ENCODE assay signal across 11 cellular contexts in the genomic region with DNA sequence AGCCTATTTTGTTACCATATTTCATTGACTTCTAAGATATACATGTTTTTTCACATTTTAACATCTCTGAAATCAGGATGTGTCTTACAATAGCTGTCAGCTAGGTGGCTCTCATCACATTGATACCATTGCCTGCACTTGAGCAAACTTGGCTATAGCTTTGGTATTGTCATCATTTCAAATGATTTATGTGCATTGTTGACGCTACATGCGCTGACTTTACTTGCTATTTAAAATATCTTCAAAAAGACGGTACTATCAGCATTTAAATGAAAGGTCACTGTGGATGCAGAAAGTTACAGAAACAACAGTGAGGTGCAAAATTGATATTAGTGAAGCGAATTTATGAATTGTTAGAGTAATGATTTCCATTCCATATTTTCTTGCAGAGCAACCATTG. TPM values are rescaled to one million over a fixed set of nuclear protein-coding genes. Genes with fewer than 3 reads are reported as not detected.
DNase-seq lines count a peak whose midpoint lies in the region; ATAC-seq and TF ChIP-seq lines count a peak whose summit lies in the region.
"Had no signal": no experiment of that assay in that cellular context is flagged by ENCODE, and none has a peak within 500 bp of the region (broad histone marks: within the 10 kb centered on the region; RNA-seq: fewer than 3 reads in every experiment).

No MANE protein-coding gene starts in this region.

- no peaks in the 10 kb centered on the region for H3K4me1 ChIP-seq in PC-3 (ENCODE audit: insufficient read depth, low read length)
- H3K4me1 ChIP-seq in fibroblast of lung (ENCODE audit: control insufficient read depth, extremely low read depth, insufficient read depth, low read length) = no peaks in the 10 kb centered on the region
- H3K4me1 ChIP-seq: SJSA1, vagina had no signal

- DNase-seq in AG08395 (ENCODE audit: low spot score) (peak; percentile 40), GM12864 (ENCODE audit: low read depth) (no peak), PC-3 (peak; percentile 60), fibroblast of lung (ENCODE audit: low read depth in 2 of 2) (peak; percentile 23 to 45), pons (ENCODE audit: low spot score) (no peak)
- DNase-seq in activated naive CD8-positive, alpha-beta T cell treated with anti-CD3 and anti-CD28 coated beads, Interleukin-2, amount 50 U/mL, for 24 hours = no peak
- DNase-seq: mucosa of descending colon had no signal

- peak; percentile 22 for TF ChIP-seq CTCF in GM12864 (IDR thresholded peaks at IDR 0.05; ENCODE audit: low read depth, low read length, missing control alignments)
- TF ChIP-seq CTCF in PC-3 (conservative IDR thresholded peaks at IDR 0.05; ENCODE audit: low read depth, low read length) = peak; percentile 75
- TF ChIP-seq CTCF in fibroblast of lung (conservative IDR thresholded peaks at IDR 0.05 in 1 of 2, IDR thresholded peaks at IDR 0.05 in 1 of 2; ENCODE audit: low read depth in 1 of 2, low read length in 2 of 2) = peak; percentile 23 to 56

- POLR2A ChIA-PET in PC-3 (lab: Charles Lee; ENCODE audit: unreplicated experiment) = no interaction called here

- intact Hi-C loops in PC-3 (cut with micrococcal nuclease) = no loop called here

- H3K9me3 Mint-ChIP-seq in activated naive CD8-positive, alpha-beta T cell treated with anti-CD3 and anti-CD28 coated beads, Interleukin-2, amount 50 U/mL, for 24 hours = no peaks in the 10 kb centered on the region

- no peaks in the 10 kb centered on the region for H3F3A ChIP-seq in PC-3 (ENCODE audit: low read length, unreplicated experiment)

- no peaks in the 10 kb centered on the region for H3K79me2 ChIP-seq in PC-3 (ENCODE audit: low read length)
- no peaks in the 10 kb centered on the region for H3K79me2 ChIP-seq in fibroblast of lung (ENCODE audit: control insufficient read depth, insufficient read depth, low read length)

- H3K36me3 Mint-ChIP-seq in activated naive CD8-positive, alpha-beta T cell treated with anti-CD3 and anti-CD28 coated beads, Interleukin-2, amount 50 U/mL, for 24 hours (ENCODE audit: low read depth) = no peaks in the 10 kb centered on the region

- BruUV-seq in PC-3 (replicated peaks; lab: Mats Ljungman, UMichigan) = no TSS peak

- H3K9me2 ChIP-seq in PC-3 (replicated peaks; ENCODE audit: low read length) = no peaks in the 10 kb centered on the region

- no peak overlapping the region for H3K4me3 ChIP-seq in GM12864 (ENCODE audit: low read depth, low read length)
- no peak overlapping the region for H3K4me3 ChIP-seq in PC-3 (ENCODE audit: low read length)
- H3K4me3 ChIP-seq in fibroblast of lung (replicated peaks in 1 of 4; ENCODE audit: control extremely low read depth in 1 of 4, insufficient read depth in 1 of 4, low read depth in 3 of 4, low read length in 4 of 4) = no peak overlapping the region
- H3K4me3 ChIP-seq: mucosa of descending colon, SJSA1, vagina had no signal

- no peaks in the 10 kb centered on the region for H3K4me1 Mint-ChIP-seq in activated naive CD8-positive, alpha-beta T cell treated with anti-CD3 and anti-CD28 coated beads, Interleukin-2, amount 50 U/mL, for 24 hours

- peaks cover 13% of the 10 kb centered on the region for H3K27me3 Mint-ChIP-seq in activated naive CD8-positive, alpha-beta T cell treated with anti-CD3 and anti-CD28 coated beads, Interleukin-2, amount 50 U/mL, for 24 hours

- CTCF ChIA-PET in PC-3 (lab: Charles Lee) = interaction anchor here (0.6 to 1.0 kb wide), 3 partner anchors 57 to 144 kb away, joined by 5 to 6 read pairs (median 5); no protein-coding TSS in a partner anchor

- H3K27ac Mint-ChIP-seq in activated naive CD8-positive, alpha-beta T cell treated with anti-CD3 and anti-CD28 coated beads, Interleukin-2, amount 50 U/mL, for 24 hours = no peak overlapping the region

- H3K9me3 ChIP-seq in PC-3 (ENCODE audit: low read length) (no peaks in the 10 kb centered on the region), fibroblast of lung (ENCODE audit: control insufficient read depth, insufficient read depth, low read depth, low read length) (no peaks in the 10 kb centered on the region)
- H3K9me3 ChIP-seq: mucosa of descending colon, SJSA1, vagina had no signal

- H2AFZ ChIP-seq in PC-3 (ENCODE audit: low read length) (no peak overlapping the region), fibroblast of lung (ENCODE audit: low read length) (no peak overlapping the region)

- H3K4me2 ChIP-seq in PC-3 (ENCODE audit: low read length) (no peak overlapping the region), fibroblast of lung (ENCODE audit: extremely low read depth, insufficient read depth, low read length) (no peak overlapping the region)

- H3K9ac ChIP-seq in PC-3 (ENCODE audit: low read length) (no peak overlapping the region), fibroblast of lung (ENCODE audit: insufficient read depth, low read length) (no peak overlapping the region)

- ATAC-seq in PC-3 (peak; percentile 37), HG03280 (IDR thresholded peaks at IDR 0.05; ENCODE audit: unreplicated experiment) (no peak), HG03571 (IDR thresholded peaks at IDR 0.05; ENCODE audit: unreplicated experiment) (no peak)
- no peak for ATAC-seq in activated naive CD8-positive, alpha-beta T cell treated with anti-CD3 and anti-CD28 coated beads, Interleukin-2, amount 50 U/mL, for 24 hours
- ATAC-seq: mucosa of descending colon had no signal

- no peaks in the 10 kb centered on the region for H4K20me1 ChIP-seq in PC-3 (ENCODE audit: low read length)
- no peaks in the 10 kb centered on the region for H4K20me1 ChIP-seq in fibroblast of lung (ENCODE audit: control insufficient read depth, extremely low read depth, insufficient read depth, low read length)

- 0 out of 2 replicates have a peak, but pooled peaks cover 3% of the 10 kb centered on the region for H3K27me3 ChIP-seq in PC-3 (ENCODE audit: low read length)
- peaks cover 6% of the 10 kb centered on the region for H3K27me3 ChIP-seq in fibroblast of lung (ENCODE audit: control insufficient read depth, insufficient read depth, low read length)
- H3K27me3 ChIP-seq: vagina had no signal

- H3K4me3 Mint-ChIP-seq in activated naive CD8-positive, alpha-beta T cell treated with anti-CD3 and anti-CD28 coated beads, Interleukin-2, amount 50 U/mL, for 24 hours = no peak overlapping the region

- H3K27ac ChIP-seq in PC-3 (ENCODE audit: low read length) (no peak overlapping the region), fibroblast of lung (ENCODE audit: insufficient read depth, low read length) (no peak overlapping the region)
- H3K27ac ChIP-seq: SJSA1, vagina had no signal

- no peaks in the 10 kb centered on the region for H3K36me3 ChIP-seq in PC-3 (ENCODE audit: low read depth, low read length)
- no peaks in the 10 kb centered on the region for H3K36me3 ChIP-seq in fibroblast of lung (ENCODE audit: control insufficient read depth, insufficient read depth, low read length)
- H3K36me3 ChIP-seq: SJSA1, vagina had no signal

RNA-seq across cellular contexts. Expression of a gene that starts 54.0 kb away (rescaled TPM):
- total RNA-seq in PC-3 (2014; rRNA removed) = 31.4 and 34.0 TPM in 2 replicates
- total RNA-seq in fibroblast of lung = 42.9 and 84.9 TPM in 2 replicates
- 39.5 and 55.3 TPM in 2 replicates for polyA plus RNA-seq in fibroblast of lung
- polyA plus RNA-seq in fibroblast of lung (2012) = 25.1 and 29.1 TPM in 2 replicates
- polyA minus RNA-seq in fibroblast of lung (ENCODE audit: low replicate concordance) = 337 and 341 TPM in 2 replicates

Comparison
In these comparisons a context has a peak if more than half of its experiments do, and no peak if none do; other contexts are left out.
1. DNase-seq: peak in AG08395 (single experiment), PC-3 (single experiment) and fibroblast of lung (2 of 2); none in GM12864 (single experiment), pons (single experiment) and activated naive CD8-positive, alpha-beta T cell treated with anti-CD3 and anti-CD28 coated beads, Interleukin-2, amount 50 U/mL, for 24 hours (single experiment).
2. CTCF ChIP-seq: peak in every context shown above with its lines; median percentile 75 in PC-3; 40 in fibroblast of lung; 22 in GM12864.